ENCODE assay signal across 1 cellular context in genomic region chr22:50267591-50268390, GRCh38.
TF ChIP-seq lines count a peak whose summit lies in the region.

No MANE protein-coding gene starts in this region.

TF ChIP-seq in SK-N-SH treated with all-trans-retinoic acid at 6 μM for 48 hours, 23 proteins besides CTCF, POLR2A, EP300 and RAD21 (continued from another document):
- TF ChIP-seq PATZ1 (CRISPR knock-in tag; IDR thresholded peaks at IDR 0.05; ENCODE audit: borderline replicate concordance) = no peak
- no peak for TF ChIP-seq RARB (CRISPR knock-in tag; IDR thresholded peaks at IDR 0.05)
- no peak for TF ChIP-seq POU6F1 (CRISPR knock-in tag; IDR thresholded peaks at IDR 0.05; ENCODE audit: borderline replicate concordance, low read depth)
- no peak for TF ChIP-seq GLIS3 (CRISPR knock-in tag; IDR thresholded peaks at IDR 0.05)
- TF ChIP-seq TSHZ2 (CRISPR knock-in tag; IDR thresholded peaks at IDR 0.05) = no peak
- no peak for TF ChIP-seq ZNF8 (CRISPR knock-in tag; IDR thresholded peaks at IDR 0.05)
- no peak for TF ChIP-seq TCF4 (CRISPR knock-in tag; IDR thresholded peaks at IDR 0.05; ENCODE audit: borderline replicate concordance)
- TF ChIP-seq CSDC2 (CRISPR knock-in tag; IDR thresholded peaks at IDR 0.05) = no peak
- TF ChIP-seq ISL1 (CRISPR knock-in tag; IDR thresholded peaks at IDR 0.05) = no peak
